Comparison of ENCODE assay signal across 1 cellular context in the genomic region with DNA sequence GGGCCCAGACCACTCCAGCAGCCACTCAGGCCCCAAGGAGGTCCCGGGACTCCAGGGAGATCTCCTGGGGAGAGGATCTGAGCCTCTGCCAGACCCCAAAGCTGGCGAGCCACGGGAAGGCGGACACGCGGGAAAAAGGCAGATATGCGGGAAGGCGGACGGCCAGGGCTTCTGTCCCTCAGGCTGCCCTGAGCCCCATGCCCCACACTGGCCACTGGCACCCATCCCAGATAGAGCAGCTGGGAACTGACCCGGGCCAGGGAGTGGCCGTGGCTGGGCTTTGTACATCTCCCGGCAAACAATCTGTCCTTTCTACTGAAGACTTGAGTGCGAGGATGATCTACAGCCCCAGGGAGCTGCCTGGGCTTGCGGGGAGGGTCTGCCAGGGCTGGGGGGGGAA.
TF ChIP-seq lines count a peak whose summit lies in the region.

No MANE protein-coding gene starts in this region.

TF ChIP-seq in IMR-90, 13 proteins besides CTCF, POLR2A, EP300 and RAD21 (continued from another document):
- TF ChIP-seq, protein P1, sequence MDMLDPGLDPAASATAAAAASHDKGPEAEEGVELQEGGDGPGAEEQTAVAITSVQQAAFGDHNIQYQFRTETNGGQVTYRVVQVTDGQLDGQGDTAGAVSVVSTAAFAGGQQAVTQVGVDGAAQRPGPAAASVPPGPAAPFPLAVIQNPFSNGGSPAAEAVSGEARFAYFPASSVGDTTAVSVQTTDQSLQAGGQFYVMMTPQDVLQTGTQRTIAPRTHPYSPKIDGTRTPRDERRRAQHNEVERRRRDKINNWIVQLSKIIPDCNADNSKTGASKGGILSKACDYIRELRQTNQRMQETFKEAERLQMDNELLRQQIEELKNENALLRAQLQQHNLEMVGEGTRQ (IDR thresholded peaks at IDR 0.05; ENCODE audit: low read depth, low read length), result no peak
- TF ChIP-seq BHLHE40 (IDR thresholded peaks at IDR 0.05; ENCODE audit: low read depth, low read length) (no peak), MAFK (IDR thresholded peaks at IDR 0.05; ENCODE audit: low read depth, low read length) (no peak)
